Comparison of ENCODE assay signal across 32 cellular contexts in genomic region chr10:110616493-110617033, GRCh38.
"Had no signal": no experiment of that assay in that cellular context is flagged by ENCODE, and none has a peak within 500 bp of the region (broad histone marks: within the 10 kb centered on the region; RNA-seq: fewer than 3 reads in every experiment).

No MANE protein-coding gene starts in this region.

- H3K9me3 ChIP-seq: ascending aorta, sigmoid colon, thoracic aorta had no signal

- H2AFZ ChIP-seq: neural progenitor cell, parathyroid adenoma had no signal

- H3K27ac ChIP-seq: ascending aorta, brain microvascular endothelial cell, neural progenitor cell, parathyroid adenoma, psoas muscle, sigmoid colon, thoracic aorta, uterus, VCaP had no signal

- H3K27ac Mint-ChIP-seq: activated CD4-positive, alpha-beta memory T cell treated with anti-CD3 and anti-CD28 coated beads, Interleukin-2, amount 10 ng/mL, durations not matched to agents 7 days and 5 days; activated CD8-positive, alpha-beta memory T cell treated with anti-CD3 and anti-CD28 coated beads, Interleukin-2, amount 10 ng/mL, durations not matched to agents 7 days and 5 days; activated naive CD8-positive, alpha-beta T cell; activated T-helper 2 cell treated with anti-CD3 and anti-CD28 coated beads, Interferon-gamma antibody, Interleukin-2, Interleukin-4, amounts not matched to agents 10 μg/mL and 5 μg/mL and 100 μg/mL, durations not matched to agents 14 hours and 24 hours and 36 hours; dendritic cell treated with granulocyte-macrophage colony-stimulating factor and Interleukin-4, amounts not matched to agents 40 ng/mL and 50 ng/mL, for 4 days; endodermal cell; neural progenitor cell; T-helper 2 cell treated with Interferon-gamma antibody and Interleukin-4, amounts not matched to agents 5 μg/mL and 100 μg/mL, for 36 hours; type B pancreatic cell had no signal

- ATAC-seq: activated CD8-positive, alpha-beta memory T cell treated with anti-CD3 and anti-CD28 coated beads, Interleukin-2, amount 10 ng/mL, durations not matched to agents 7 days and 5 days; left cardiac atrium; natural killer cell had no signal

- H3K4me3 Mint-ChIP-seq: activated CD4-positive, alpha-beta memory T cell treated with anti-CD3 and anti-CD28 coated beads, Interleukin-2, amount 10 ng/mL, durations not matched to agents 7 days and 5 days; activated CD8-positive, alpha-beta memory T cell treated with anti-CD3 and anti-CD28 coated beads, Interleukin-2, amount 10 ng/mL, durations not matched to agents 7 days and 5 days; dendritic cell treated with granulocyte-macrophage colony-stimulating factor and Interleukin-4, amounts not matched to agents 40 ng/mL and 50 ng/mL, for 4 days; endodermal cell; natural killer cell; neural progenitor cell; T-helper 2 cell treated with Interferon-gamma antibody and Interleukin-4, amounts not matched to agents 5 μg/mL and 100 μg/mL, for 36 hours; type B pancreatic cell had no signal

- H3K9ac ChIP-seq: neural progenitor cell, parathyroid adenoma had no signal

- FAIRE-seq: keratinocyte, TTC549 had no signal

- H3K27me3 ChIP-seq: ascending aorta, brain microvascular endothelial cell, neural progenitor cell, sigmoid colon, uterus had no signal

- H3K4me3 ChIP-seq: ascending aorta, neural progenitor cell, psoas muscle, sigmoid colon, smooth muscle cell, thoracic aorta, uterus had no signal

- H3K9me3 Mint-ChIP-seq: activated CD4-positive, alpha-beta memory T cell treated with anti-CD3 and anti-CD28 coated beads, Interleukin-2, amount 10 ng/mL, durations not matched to agents 7 days and 5 days; activated T-helper 2 cell treated with anti-CD3 and anti-CD28 coated beads, Interferon-gamma antibody, Interleukin-2, Interleukin-4, amounts not matched to agents 10 μg/mL and 5 μg/mL and 100 μg/mL, durations not matched to agents 14 hours and 24 hours and 36 hours; dendritic cell treated with granulocyte-macrophage colony-stimulating factor and Interleukin-4, amounts not matched to agents 40 ng/mL and 50 ng/mL, for 4 days; endodermal cell; neural progenitor cell; type B pancreatic cell had no signal

- H3K36me3 Mint-ChIP-seq: activated CD8-positive, alpha-beta memory T cell treated with anti-CD3 and anti-CD28 coated beads, Interleukin-2, amount 10 ng/mL, durations not matched to agents 7 days and 5 days; neural progenitor cell; type B pancreatic cell had no signal

- H3K36me3 ChIP-seq: ascending aorta, brain microvascular endothelial cell, neural progenitor cell, sigmoid colon, thoracic aorta, uterus had no signal

- DNase-seq: activated CD4-positive, alpha-beta memory T cell treated with anti-CD3 and anti-CD28 coated beads, Interleukin-2, amount 10 ng/mL, durations not matched to agents 7 days and 5 days; activated CD4-positive, alpha-beta T cell treated with anti-CD3 and anti-CD28 coated beads for 4 hours; activated CD8-positive, alpha-beta memory T cell treated with anti-CD3 and anti-CD28 coated beads, Interleukin-2, amount 10 ng/mL, durations not matched to agents 7 days and 5 days; brain microvascular endothelial cell; caudate nucleus; endodermal cell; foreskin fibroblast; head of caudate nucleus; hippocampal formation; left cardiac atrium; mesenchymal stem cell; natural killer cell; occipital lobe; psoas muscle; sigmoid colon; stimulated activated CD4-positive, alpha-beta T cell treated with anti-CD3 and anti-CD28 coated beads, Interleukin-2, amount 100 ng/mL, for 24 hours; stimulated activated naive CD4-positive, alpha-beta T cell treated with Interleukin-2 at 50 U/mL for 16 hours; T-helper 1 cell; uterus had no signal

- H3K4me2 ChIP-seq: neural progenitor cell, smooth muscle cell had no signal

- H3K79me2 ChIP-seq: parathyroid adenoma had no signal

- H3K4me1 ChIP-seq: ascending aorta, parathyroid adenoma, uterus had no signal

- H3K27me3 Mint-ChIP-seq: activated naive CD8-positive, alpha-beta T cell; dendritic cell treated with granulocyte-macrophage colony-stimulating factor and Interleukin-4, amounts not matched to agents 40 ng/mL and 50 ng/mL, for 4 days; type B pancreatic cell had no signal
